8 cellular contexts compared by ENCODE assay signal in the genomic region with DNA sequence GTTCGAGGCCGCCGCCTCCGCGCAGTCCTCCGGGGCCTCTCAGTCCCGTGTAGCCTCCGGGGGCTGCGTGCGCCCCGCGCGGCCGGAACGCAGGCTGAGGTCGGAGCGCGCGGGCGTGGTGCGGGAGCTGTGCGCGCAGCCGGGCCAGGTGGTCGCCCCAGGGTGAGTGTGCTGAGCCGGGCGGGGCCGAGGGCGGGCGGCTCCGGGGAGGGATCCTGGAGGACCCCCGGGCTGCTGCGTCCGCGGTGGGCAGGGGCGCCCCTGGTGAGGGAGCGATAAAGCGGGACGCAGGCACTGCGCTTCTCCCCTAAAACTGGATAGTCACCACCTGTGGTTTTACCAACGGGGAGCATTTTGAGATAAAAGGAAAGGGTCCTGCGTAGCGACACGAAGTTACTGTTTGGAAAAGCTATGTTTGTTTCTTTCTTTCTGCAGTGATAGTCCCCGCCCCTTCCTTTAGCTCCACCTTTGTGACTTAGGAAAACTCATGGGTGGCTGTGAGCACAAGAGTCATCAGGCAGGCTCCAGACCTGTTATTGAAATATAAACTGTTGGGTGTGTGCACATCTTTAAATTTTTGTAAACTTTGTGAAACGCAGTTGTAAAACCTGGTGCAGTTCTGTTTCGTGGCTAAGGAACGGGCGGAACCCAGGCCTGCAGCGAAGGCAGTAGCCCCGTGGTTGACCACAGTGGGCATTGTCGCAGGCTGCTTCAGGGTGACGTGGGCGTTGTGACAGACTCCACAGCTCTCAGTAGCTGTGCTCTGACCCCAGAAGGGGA. TPM values are rescaled to one million over a fixed set of nuclear protein-coding genes. Genes with fewer than 3 reads are reported as not detected.
DNase-seq lines count a peak whose midpoint lies in the region; ATAC-seq and TF ChIP-seq lines count a peak whose summit lies in the region.

No MANE protein-coding gene starts in this region.

- peak; percentile 38 for DNase-seq in ACHN
- DNase-seq in SJCRH30, result peak in 1 of 2 experiments; percentile 20
- peak; percentile 49 for DNase-seq in brain microvascular endothelial cell
- DNase-seq in left lobe of liver (ENCODE audit: low spot score), result no peak
- peak; percentile 20 to 41 for DNase-seq in stimulated activated CD8-positive, alpha-beta memory T cell treated with anti-CD3 and anti-CD28 coated beads, Interleukin-7, amount 100 ng/mL, for 4 hours (ENCODE audit: low read depth in 2 of 2)
- no peak for DNase-seq in activated gamma-delta T cell (lab: John Stamatoyannopoulos, UW)

- no peaks in the 10 kb centered on the region for H3K9me3 ChIP-seq in SJCRH30 (replicated peaks)

- peak overlapping the region; percentile 95 for H3K4me3 ChIP-seq in SJCRH30
- peak overlapping the region; percentile 83 for H3K4me3 ChIP-seq in brain microvascular endothelial cell (ENCODE audit: low read depth, low read length)

- no peak for TF ChIP-seq CTCF in brain microvascular endothelial cell (IDR thresholded peaks at IDR 0.05; ENCODE audit: low read depth, low read length, missing control alignments)

- H3K36me3 ChIP-seq in SJCRH30, result no peaks in the 10 kb centered on the region
- H3K36me3 ChIP-seq in brain microvascular endothelial cell (replicated peaks), result no peaks in the 10 kb centered on the region

- H3K4me1 ChIP-seq in SJCRH30, result peaks cover 5% of the 10 kb centered on the region; the same call in 1 of the 2 replicates

- peak; percentile 2 for ATAC-seq in GM18511 (IDR thresholded peaks at IDR 0.05; ENCODE audit: unreplicated experiment)
- ATAC-seq in HG03457 (IDR thresholded peaks at IDR 0.05; ENCODE audit: unreplicated experiment), result peak; percentile 0
- ATAC-seq in left lobe of liver, result peak; percentile 10

- in situ Hi-C loops in ACHN (cut with HindIII; ENCODE audit: low pct_ligation_motif_present, low pct_unique_long_range_greater_than_20kb, low sequenced_read_pairs) (no loop called here), brain microvascular endothelial cell (cut with HindIII; ENCODE audit: low pct_ligation_motif_present, low sequenced_read_pairs) (no loop called here)

- H3K27ac ChIP-seq in SJCRH30 (no peak overlapping the region), brain microvascular endothelial cell (peak overlapping the region; percentile 98)

- H3K27me3 ChIP-seq in SJCRH30 (no peaks in the 10 kb centered on the region), brain microvascular endothelial cell (replicated peaks) (no peaks in the 10 kb centered on the region)

RNA-seq across cellular contexts. Expression of a gene that starts 0.7 kb away (rescaled TPM):
- total RNA-seq in SJCRH30 (2014; rRNA removed; shearing (Covaris generic)), result 8.8 and 9.9 TPM in 2 replicates
- 10.1 TPM for total RNA-seq in left lobe of liver

Comparison
In these comparisons a context has a peak if more than half of its experiments do, and no peak if none do; other contexts are left out.
1. DNase-seq: peak in ACHN (single experiment), brain microvascular endothelial cell (single experiment) and stimulated activated CD8-positive, alpha-beta memory T cell treated with anti-CD3 and anti-CD28 coated beads, Interleukin-7, amount 100 ng/mL, for 4 hours (2 of 2); none in left lobe of liver (single experiment) and activated gamma-delta T cell (single experiment).
2. Peak in every context shown above with its lines, with median percentiles within 50 percentile points of each other: ATAC-seq.